14 cellular contexts compared by ENCODE assay signal in genomic region chr3:172260381-172260780, GRCh38.
DNase-seq lines count a peak whose midpoint lies in the region; ATAC-seq and TF ChIP-seq lines count a peak whose summit lies in the region.
"Had no signal": no experiment of that assay in that cellular context is flagged by ENCODE, and none has a peak within 500 bp of the region (broad histone marks: within the 10 kb centered on the region; RNA-seq: fewer than 3 reads in every experiment).

No MANE protein-coding gene starts in this region.

- H3K4me3 ChIP-seq in adipocyte (ENCODE audit: low read length) (peak overlapping the region; percentile 32), fibroblast of the aortic adventitia (ENCODE audit: low read depth, low read length) (no peak overlapping the region), sigmoid colon (no peak overlapping the region), prostate gland (no peak overlapping the region)
- H3K4me3 ChIP-seq: BLaER1 had no signal

- DNase-seq in AG20443 (ENCODE audit: low spot score), result peak; percentile 76
- DNase-seq in adipocyte (ENCODE audit: low read depth), result peak; percentile 69
- peak; percentile 35 for DNase-seq in fibroblast of the aortic adventitia (ENCODE audit: low read depth)
- no peak for DNase-seq in sigmoid colon
- DNase-seq in GOT3 (lab: John Stamatoyannopoulos, UW), result no peak
- no peak for DNase-seq in prostate gland (ENCODE audit: low spot score)
- no peak for DNase-seq in activated T-cell treated with anti-CD3 and anti-CD28 coated beads, Interleukin-2, amount 50 U/mL, for 48 hours
- DNase-seq: activated CD4-positive, alpha-beta T cell treated with anti-CD3 and anti-CD28 coated beads for 4 hours; head of caudate nucleus; NCI-H2029 treated with DMSO at 0.1 percent for 48 hours; T-cell had no signal

- peak overlapping the region; percentile 54 for H3K9ac ChIP-seq in adipocyte (ENCODE audit: low read length)
- H3K9ac ChIP-seq: BLaER1 had no signal

- H3K9me3 ChIP-seq in adipocyte (ENCODE audit: control insufficient read depth, low read length) (no peaks in the 10 kb centered on the region), sigmoid colon (no peaks in the 10 kb centered on the region), prostate gland (no peaks in the 10 kb centered on the region)
- H3K9me3 ChIP-seq: BLaER1 had no signal

- no peak for TF ChIP-seq CTCF in fibroblast of the aortic adventitia (IDR thresholded peaks at IDR 0.05; ENCODE audit: insufficient read depth, low read length)
- no peak for TF ChIP-seq CTCF in sigmoid colon (IDR thresholded peaks at IDR 0.05)
- TF ChIP-seq CTCF in prostate gland (IDR thresholded peaks at IDR 0.05), result no peak

- TF ChIP-seq EP300 in sigmoid colon (IDR thresholded peaks at IDR 0.05), result no peak

- H3K4me1 ChIP-seq in adipocyte (ENCODE audit: control insufficient read depth, insufficient read depth, low read length) (peaks cover 87% of the 10 kb centered on the region), sigmoid colon (peaks cover 0 to 81% (median 57%) of the 10 kb centered on the region in 4 donors), prostate gland (replicated peaks) (no peaks in the 10 kb centered on the region)
- H3K4me1 ChIP-seq: BLaER1 had no signal

- intact Hi-C loops in sigmoid colon (cut with DNase I), result no loop called here
- intact Hi-C loops in prostate gland (cut with DNase I), result loop anchor here (5.0 kb wide), 1 partner anchor 118 kb away; no protein-coding TSS in a partner anchor

- peaks cover 45% of the 10 kb centered on the region for H3K36me3 ChIP-seq in adipocyte (ENCODE audit: control insufficient read depth, insufficient read depth, low read length, severe bottlenecking)
- H3K36me3 ChIP-seq in sigmoid colon, result no peaks in the 10 kb centered on the region
- H3K36me3 ChIP-seq in prostate gland, result no peaks in the 10 kb centered on the region

- H3K27me3 ChIP-seq in adipocyte (replicated peaks; ENCODE audit: control insufficient read depth, insufficient read depth, low read length), result no peaks in the 10 kb centered on the region
- no peaks in the 10 kb centered on the region for H3K27me3 ChIP-seq in sigmoid colon
- no peaks in the 10 kb centered on the region for H3K27me3 ChIP-seq in prostate gland (replicated peaks; ENCODE audit: insufficient read depth)
- H3K27me3 ChIP-seq: BLaER1 had no signal

- WGBS in sigmoid colon, 2 donors, result 93 to 94% methylated on average over 2 of the region's 2 CpGs
- 98% methylated on average over 2 of the region's 2 CpGs for WGBS in prostate gland

- ATAC-seq in GM21423 (IDR thresholded peaks at IDR 0.05; ENCODE audit: unreplicated experiment), result no peak
- ATAC-seq: sciatic nerve, T-cell had no signal

- TF ChIP-seq POLR2A in sigmoid colon (IDR thresholded peaks at IDR 0.05) (no peak), prostate gland (IDR thresholded peaks at IDR 0.05) (no peak)

- H3K27ac ChIP-seq in sigmoid colon, result peak overlapping the region; percentile 20 to 87 (median 83)
- no peak overlapping the region for H3K27ac ChIP-seq in prostate gland
- H3K27ac ChIP-seq: BLaER1 had no signal

Comparison
In these comparisons a context has a peak if more than half of its experiments do, and no peak if none do; other contexts are left out.
1. DNase-seq: peak in AG20443 (single experiment), adipocyte (single experiment) and fibroblast of the aortic adventitia (single experiment); none in sigmoid colon (single experiment), GOT3 (single experiment), prostate gland (single experiment) and activated T-cell treated with anti-CD3 and anti-CD28 coated beads, Interleukin-2, amount 50 U/mL, for 48 hours (0 of 2).
2. H3K27ac ChIP-seq: peak in sigmoid colon (4 of 4); none in prostate gland (0 of 2).